ENCODE assay signal across 10 cellular contexts in genomic region chr9:134329576-134329855, GRCh38. TPM values are rescaled to one million over a fixed set of nuclear protein-coding genes. Genes with fewer than 3 reads are reported as not detected.
DNase-seq lines count a peak whose midpoint lies in the region; ATAC-seq and TF ChIP-seq lines count a peak whose summit lies in the region.
"Had no signal": no experiment of that assay in that cellular context is flagged by ENCODE, and none has a peak within 500 bp of the region (broad histone marks: within the 10 kb centered on the region; RNA-seq: fewer than 3 reads in every experiment).

No MANE protein-coding gene starts in this region.

- H3K4me1 ChIP-seq in fibroblast of lung (ENCODE audit: control insufficient read depth, extremely low read depth, insufficient read depth, low read length) = peaks cover 24% of the 10 kb centered on the region
- H3K4me1 ChIP-seq in neuronal stem cell (ENCODE audit: control insufficient read depth in 2 of 2, insufficient read depth in 1 of 2, low read depth in 1 of 2, low read length in 2 of 2) = peaks cover 31 to 51% of the 10 kb centered on the region in 2 donors
- H3K4me1 ChIP-seq in vagina = peaks cover 80% of the 10 kb centered on the region

- H3K27ac ChIP-seq in fibroblast of lung (ENCODE audit: insufficient read depth, low read length) (peak overlapping the region; percentile 84), neuronal stem cell (replicated peaks; ENCODE audit: low read length) (no peak overlapping the region), vagina (peak overlapping the region; percentile 95)
- H3K27ac ChIP-seq: 22Rv1 had no signal

- peak overlapping the region; percentile 21 for H2BK120ac ChIP-seq in neuronal stem cell (ENCODE audit: low read depth, low read length)

- no peaks in the 10 kb centered on the region for H3K36me3 ChIP-seq in fibroblast of lung (ENCODE audit: control insufficient read depth, insufficient read depth, low read length)
- no peaks in the 10 kb centered on the region for H3K36me3 ChIP-seq in neuronal stem cell (replicated peaks in 1 of 2; ENCODE audit: control insufficient read depth in 2 of 2, insufficient read depth in 2 of 2, low read length in 2 of 2)
- no peaks in the 10 kb centered on the region for H3K36me3 ChIP-seq in vagina

- H4K91ac ChIP-seq in neuronal stem cell (ENCODE audit: low read depth, low read length, poor library complexity) = no peak overlapping the region

- H3K79me2 ChIP-seq in fibroblast of lung (ENCODE audit: control insufficient read depth, insufficient read depth, low read length) = peaks cover 76% of the 10 kb centered on the region

- no peak for TF ChIP-seq POLR2A in vagina (IDR thresholded peaks at IDR 0.05)

- H3K9me3 ChIP-seq in fibroblast of lung (ENCODE audit: control insufficient read depth, insufficient read depth, low read depth, low read length) (no peaks in the 10 kb centered on the region), neuronal stem cell (replicated peaks in 1 of 2; ENCODE audit: control insufficient read depth in 2 of 2, insufficient read depth in 1 of 2, low read depth in 1 of 2, low read length in 2 of 2) (no peaks in the 10 kb centered on the region), vagina (no peaks in the 10 kb centered on the region)

- intact Hi-C loops in Right ventricle myocardium inferior (cut with DNase I) (loop anchor here (2.0 to 10.0 kb wide), 5 partner anchors 45 to 262 kb away; partner anchors contain the start of gene BRD3), cardiac septum (cut with DNase I) (no loop called here), vagina (cut with DNase I) (loop anchor here (5.0 kb wide), 2 partner anchors 103 to 157 kb away; no protein-coding TSS in a partner anchor)

- peak overlapping the region; percentile 56 for H3K14ac ChIP-seq in neuronal stem cell (ENCODE audit: low read length)

- H2AFZ ChIP-seq in fibroblast of lung (ENCODE audit: low read length) (no peak overlapping the region), neuronal stem cell (ENCODE audit: low read length) (no peak overlapping the region)

- DNase-seq in Right ventricle myocardium inferior (ENCODE audit: missing footprints) = peak; percentile 80
- DNase-seq in cardiac septum (ENCODE audit: low spot score) = no peak
- no peak for DNase-seq in fibroblast of lung (ENCODE audit: low read depth in 2 of 2)
- no peak for DNase-seq in neuronal stem cell (ENCODE audit: low spot score)
- DNase-seq in vagina (ENCODE audit: extremely low spot score in 2 of 2) = no peak
- no peak for DNase-seq in GM20000 (ENCODE audit: low spot score)
- DNase-seq in GM03348 (ENCODE audit: low spot score) = no peak
- DNase-seq: activated CD4-positive, alpha-beta T cell treated with anti-CD3 and anti-CD28 coated beads, Interleukin-2, amount 10 ng/mL, durations not matched to agents 7 days and 5 days had no signal

- H3K4me2 ChIP-seq in fibroblast of lung (ENCODE audit: extremely low read depth, insufficient read depth, low read length) = peak overlapping the region; percentile 82
- no peak overlapping the region for H3K4me2 ChIP-seq in neuronal stem cell (ENCODE audit: insufficient read depth, low read length, poor library complexity, severe bottlenecking)

- H3K79me1 ChIP-seq in neuronal stem cell (ENCODE audit: low read depth, low read length) = peaks cover 54% of the 10 kb centered on the region

- ATAC-seq in Right ventricle myocardium inferior (no peak), HG03520 (IDR thresholded peaks at IDR 0.05; ENCODE audit: unreplicated experiment) (no peak)

- peak overlapping the region; percentile 90 for H2BK5ac ChIP-seq in neuronal stem cell (ENCODE audit: low read length)

- peak overlapping the region; percentile 69 for H3K9ac ChIP-seq in fibroblast of lung (ENCODE audit: insufficient read depth, low read length)
- H3K9ac ChIP-seq in neuronal stem cell (ENCODE audit: low read depth, low read length, poor library complexity) = no peak overlapping the region

- H3K23ac ChIP-seq in neuronal stem cell (ENCODE audit: low read depth, low read length, poor library complexity) = no peak overlapping the region

- H3K4me3 ChIP-seq in fibroblast of lung (replicated peaks in 1 of 4; ENCODE audit: control extremely low read depth in 1 of 4, insufficient read depth in 1 of 4, low read depth in 3 of 4, low read length in 4 of 4) (peak overlapping the region in 3 of 4 experiments; percentile 50 to 82 (median 61)), neuronal stem cell (ENCODE audit: low read length in 2 of 2) (no peak overlapping the region), vagina (peak overlapping the region; percentile 63 to 96)

- no peak for TF ChIP-seq CTCF in fibroblast of lung (conservative IDR thresholded peaks at IDR 0.05 in 1 of 2, IDR thresholded peaks at IDR 0.05 in 1 of 2; ENCODE audit: low read depth in 1 of 2, low read length in 2 of 2)
- no peak for TF ChIP-seq CTCF in vagina (IDR thresholded peaks at IDR 0.05)
- TF ChIP-seq CTCF in GM20000 (IDR thresholded peaks at IDR 0.05; ENCODE audit: extremely low read depth, missing control alignments) = no peak

- H4K8ac ChIP-seq in neuronal stem cell (ENCODE audit: low read depth, low read length) = no peak overlapping the region

- no CpG with 5 or more reads among the region's 7 CpGs for WGBS in neuronal stem cell (ENCODE audit: extremely low coverage in 2 of 2, insufficient read length in 2 of 2, insufficient replicate concordance in 1 of 2), 2 donors

- no peak overlapping the region for H3K4ac ChIP-seq in neuronal stem cell (ENCODE audit: low read length)

- H3K18ac ChIP-seq in neuronal stem cell (ENCODE audit: low read length) = peak overlapping the region; percentile 94

- no peaks in the 10 kb centered on the region for H3K27me3 ChIP-seq in fibroblast of lung (ENCODE audit: control insufficient read depth, insufficient read depth, low read length)
- no peaks in the 10 kb centered on the region for H3K27me3 ChIP-seq in neuronal stem cell (ENCODE audit: control insufficient read depth in 3 of 3, insufficient read depth in 3 of 3, low read depth in 1 of 3, low read length in 3 of 3)
- H3K27me3 ChIP-seq in vagina = no peaks in the 10 kb centered on the region

- H2BK12ac ChIP-seq in neuronal stem cell (ENCODE audit: low read length) = no peak overlapping the region

- peak overlapping the region; percentile 89 for H2AK5ac ChIP-seq in neuronal stem cell (ENCODE audit: low read depth, low read length)

- peak overlapping the region; percentile 99 for H2BK15ac ChIP-seq in neuronal stem cell (ENCODE audit: low read length)

- peaks cover 2% of the 10 kb centered on the region for H4K20me1 ChIP-seq in fibroblast of lung (ENCODE audit: control insufficient read depth, extremely low read depth, insufficient read depth, low read length)

RNA-seq across cellular contexts. Expression of gene RXRA, which starts 3.3 kb away (rescaled TPM):
- total RNA-seq in Right ventricle myocardium inferior (91.1 TPM), cardiac septum (42.6 TPM), fibroblast of lung (14.6 and 14.9 TPM in 2 replicates), vagina (49.4 TPM)
- polyA plus RNA-seq in fibroblast of lung = 11.5 and 13.3 TPM in 2 replicates
- polyA plus RNA-seq in fibroblast of lung (2012) = 29.3 and 35.2 TPM in 2 replicates
- polyA minus RNA-seq in fibroblast of lung (ENCODE audit: low replicate concordance) = 56.4 and 59.1 TPM in 2 replicates
- polyA plus RNA-seq in neuronal stem cell (2013, experiment 1 of 2) = 36.1 TPM
- 36.3 TPM for polyA plus RNA-seq in neuronal stem cell (2013, experiment 2 of 2)

Comparison
In these comparisons a context has a peak if more than half of its experiments do, and no peak if none do; other contexts are left out.
1. H3K4me3 ChIP-seq: peak in fibroblast of lung (3 of 4) and vagina (2 of 2); none in neuronal stem cell (0 of 2).